Comparison of ENCODE assay signal across 9 cellular contexts in the genomic region with DNA sequence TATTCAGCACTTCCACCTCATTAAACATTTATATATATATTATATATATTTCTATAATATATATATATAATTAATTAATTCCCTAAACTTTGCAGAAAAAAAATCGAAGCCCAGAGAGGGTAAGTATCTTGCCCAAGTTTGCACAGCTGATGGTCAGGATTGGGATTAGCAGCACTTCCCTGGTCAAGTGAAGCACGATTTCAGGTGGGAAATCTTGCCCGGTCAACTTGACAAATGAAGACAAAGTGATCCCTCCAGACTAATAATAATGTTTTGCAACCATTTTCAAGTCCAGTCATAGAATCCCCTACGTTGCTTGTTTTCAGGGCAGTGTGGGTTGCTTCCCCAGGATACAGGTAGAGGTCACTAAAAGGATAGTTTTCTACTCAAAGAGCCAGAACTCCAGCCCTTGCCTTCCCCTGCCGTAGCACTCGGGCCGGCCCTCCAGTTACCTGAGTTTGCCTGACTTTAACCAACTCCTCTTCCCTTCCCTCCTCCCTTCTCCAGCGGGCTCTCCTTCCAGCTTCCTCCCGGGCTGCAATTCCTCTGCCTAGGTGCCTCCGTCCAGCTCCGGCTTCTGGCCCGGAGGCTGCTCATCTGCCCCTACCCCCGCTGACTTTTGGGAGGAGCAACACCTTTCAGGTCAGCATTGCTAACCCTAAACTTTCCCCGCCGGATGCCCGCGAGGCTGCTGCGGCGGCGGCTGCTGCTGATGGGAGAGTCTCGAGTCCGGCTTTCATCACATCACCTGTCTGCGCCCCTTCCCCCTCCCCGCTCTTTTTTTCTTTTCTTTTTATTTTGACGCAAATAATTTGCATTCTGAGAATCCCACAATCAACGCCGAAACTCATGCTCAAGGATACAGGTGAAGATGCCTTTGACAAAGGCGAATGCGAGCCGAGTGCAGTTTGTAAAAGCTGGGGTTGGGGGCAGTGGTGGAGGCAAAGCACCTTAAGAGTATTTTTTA. TPM values are rescaled to one million over a fixed set of nuclear protein-coding genes. Genes with fewer than 3 reads are reported as not detected.
DNase-seq lines count a peak whose midpoint lies in the region; ATAC-seq, FAIRE-seq and TF ChIP-seq lines count a peak whose summit lies in the region.
"Had no signal": no experiment of that assay in that cellular context is flagged by ENCODE, and none has a peak within 500 bp of the region (broad histone marks: within the 10 kb centered on the region; RNA-seq: fewer than 3 reads in every experiment).

No MANE protein-coding gene starts in this region.

- FAIRE-seq in A549 (lab: Jason Lieb, UNC), result no peak

- no peaks in the 10 kb centered on the region for H3K36me3 Mint-ChIP-seq in progenitor cell of endocrine pancreas (ENCODE audit: insufficient read depth)

- H3K4me1 ChIP-seq in A549, result peaks cover 10% of the 10 kb centered on the region; the same call in 2 of the 3 replicates

- H3K27ac Mint-ChIP-seq in progenitor cell of endocrine pancreas, result peak overlapping the region; percentile 85

- WGBS in A549 (ENCODE audit: missing lambda C conversion rate), result 4% methylated on average over 30 of the region's 30 CpGs

- TF ChIP-seq EP300 in A549 (IDR thresholded peaks at IDR 0.05), result no peak

- TF ChIP-seq CTCF in A549 (IDR thresholded peaks at IDR 0.05), result 0 out of 3 replicates have a peak, but pooled peaks have one; percentile 14
- TF ChIP-seq CTCF in fibroblast of villous mesenchyme (IDR thresholded peaks at IDR 0.05; ENCODE audit: insufficient read depth, low read depth, low read length), result no peak
- TF ChIP-seq CTCF in progenitor cell of endocrine pancreas (IDR thresholded peaks at IDR 0.05; ENCODE audit: unreplicated experiment), result peak; percentile 62

- CTCF ChIA-PET in A549 (lab: Yijun Ruan, JAX), result interaction anchor here (0.6 kb wide), 1 partner anchor 92 kb away, joined by 3 read pairs; no protein-coding TSS in a partner anchor

- peaks cover 9% of the 10 kb centered on the region for H3K4me1 Mint-ChIP-seq in progenitor cell of endocrine pancreas (ENCODE audit: low read depth)

- H3K4me3 Mint-ChIP-seq in progenitor cell of endocrine pancreas (ENCODE audit: low read depth), result peak overlapping the region; percentile 94

- H3K27me3 Mint-ChIP-seq in progenitor cell of endocrine pancreas, result peaks cover 8% of the 10 kb centered on the region

- peak overlapping the region; percentile 90 for H3K4me2 ChIP-seq in A549

- H3K27ac ChIP-seq in A549, result no peak overlapping the region

- TF ChIP-seq RAD21 in A549 (conservative IDR thresholded peaks at IDR 0.05 in 1 of 2, IDR thresholded peaks at IDR 0.05 in 1 of 2), result peak; percentile 41 to 43; a peak in 3 of 5 replicates

- no peaks in the 10 kb centered on the region for H3K9me3 Mint-ChIP-seq in progenitor cell of endocrine pancreas (ENCODE audit: low read depth)

- peak in 1 of 2 experiments; percentile 23 for DNase-seq in A549 (ENCODE audit: low read depth in 1 of 2, low spot score in 1 of 2)
- DNase-seq in SK-N-DZ (ENCODE audit: low spot score), result peak; percentile 51
- peak; percentile 9 for DNase-seq in fibroblast of villous mesenchyme (ENCODE audit: low read depth)
- DNase-seq in progenitor cell of endocrine pancreas (ENCODE audit: low spot score, unreplicated experiment), result peak; percentile 49
- DNase-seq in COR-L47 (lab: John Stamatoyannopoulos, UW), result no peak
- no peak for DNase-seq in KG1 (lab: John Stamatoyannopoulos, UW)

- ATAC-seq in A549, result peak; percentile 68 to 76; a peak in 5 of 6 replicates
- peak; percentile 48 for ATAC-seq in GM18508 (IDR thresholded peaks at IDR 0.05; ENCODE audit: insufficient read depth, unreplicated experiment)
- ATAC-seq in HG02970 (IDR thresholded peaks at IDR 0.05; ENCODE audit: low FRiP score, unreplicated experiment), result peak; percentile 54

- no peak for TF ChIP-seq POLR2A in A549 (IDR thresholded peaks at IDR 0.05; ENCODE audit: low read length)

- H3K4me3 ChIP-seq in A549 (peak overlapping the region; percentile 40), fibroblast of villous mesenchyme (ENCODE audit: low read depth, low read length) (peak overlapping the region; percentile 54)

- POLR2A ChIA-PET in A549 (lab: Yijun Ruan, JAX), result no interaction called here

- no peaks in the 10 kb centered on the region for H3K9me3 ChIP-seq in A549

TF ChIP-seq in A549, 52 proteins besides CTCF, POLR2A, EP300 and RAD21:
- TF ChIP-seq CHD4 (IDR thresholded peaks at IDR 0.05; ENCODE audit: borderline replicate concordance) (no peak), ZC3H11A (IDR thresholded peaks at IDR 0.05) (no peak), NR3C1 (IDR thresholded peaks at IDR 0.05) (no peak), FOSL2 (IDR thresholded peaks at IDR 0.05) (no peak), FOSL2 (CRISPR knock-in tag; IDR thresholded peaks at IDR 0.05) (no peak)

RNA-seq across cellular contexts. Expression of gene PRLR, which starts 0.9 kb away (rescaled TPM):
- polyA plus RNA-seq in A549 (2011; rRNA removed), result 0.09 TPM in 1 of 2 replicates, not detected in the other
- polyA plus RNA-seq in A549 (2012; cell fraction: cytosol; rRNA removed), result not detected in 2 replicates
- polyA plus RNA-seq in A549 (2012; cell fraction: nucleus; rRNA removed), result not detected in 2 replicates
- 0.07 TPM in 1 of 3 replicates, not detected in the others for polyA plus RNA-seq in A549 (2017; fragmentation: RNase III; extraction: RNeasy Plus Mini Kit Qiagen cat#74134 plus additional on column Dnase treatment)
- polyA minus RNA-seq in A549 (2011; rRNA and poly(A)+ RNA removed), result 0.21 TPM in 1 of 2 replicates, not detected in the other
- polyA plus RNA-seq in SK-N-DZ (2014; cell fraction: cytosol; rRNA removed), result 0.10 TPM in 2 replicates
- polyA plus RNA-seq in SK-N-DZ (2014; cell fraction: nucleus; rRNA removed), result 0.22 and 0.67 TPM in 2 replicates
- total RNA-seq in fibroblast of villous mesenchyme, result 0.97 and 3.5 TPM in 2 replicates
- 5.7 and 7.6 TPM in 2 replicates for total RNA-seq in progenitor cell of endocrine pancreas
- total RNA-seq: lung microvascular endothelial cell had no signal

Comparison
In these comparisons a context has a peak if more than half of its experiments do, and no peak if none do; other contexts are left out.
1. DNase-seq: peak in SK-N-DZ (single experiment), fibroblast of villous mesenchyme (single experiment) and progenitor cell of endocrine pancreas (single experiment); none in COR-L47 (single experiment) and KG1 (single experiment).
2. Peak in every context shown above with its lines, with median percentiles within 50 percentile points of each other: ATAC-seq.